In the genomic region with DNA sequence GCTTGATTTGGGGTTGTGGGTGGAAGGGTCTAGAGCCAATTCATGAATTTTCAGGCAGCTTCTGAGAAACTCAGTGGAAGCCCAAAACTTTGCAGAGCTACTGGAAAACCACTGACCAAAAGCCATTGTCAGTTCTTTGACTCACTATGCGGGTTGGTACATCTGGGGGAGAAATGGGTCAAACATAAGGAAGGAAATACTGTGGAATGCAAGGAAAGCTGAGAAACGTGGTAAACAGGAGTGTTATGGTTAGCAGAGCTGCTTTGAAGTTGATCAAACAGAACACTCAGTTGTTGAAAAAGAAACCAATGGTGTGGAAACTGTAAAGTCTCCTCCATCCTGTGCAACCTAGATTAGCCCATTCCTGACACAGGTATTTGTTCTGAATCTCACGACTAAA, we compare ENCODE assay signal across 27 cellular contexts. TPM values are rescaled to one million over a fixed set of nuclear protein-coding genes. Genes with fewer than 3 reads are reported as not detected.
DNase-seq lines count a peak whose midpoint lies in the region; ATAC-seq, FAIRE-seq and TF ChIP-seq lines count a peak whose summit lies in the region.
"Had no signal": no experiment of that assay in that cellular context is flagged by ENCODE, and none has a peak within 500 bp of the region (broad histone marks: within the 10 kb centered on the region; RNA-seq: fewer than 3 reads in every experiment).

No MANE protein-coding gene starts in this region.

- peak overlapping the region; percentile 48; the same call in 1 of the 2 replicates for H3K27ac ChIP-seq in Panc1 (ENCODE audit: low read length)
- H3K27ac ChIP-seq: brain microvascular endothelial cell, epithelial cell of prostate, pancreas, right atrium auricular region, SJSA1, suprapubic skin had no signal

- H3K9me3 ChIP-seq in Panc1 (ENCODE audit: control insufficient read depth, insufficient read depth, low read depth, low read length), result no peaks in the 10 kb centered on the region
- H3K9me3 ChIP-seq: pancreas, right atrium auricular region, SJSA1, spleen, suprapubic skin had no signal

- H3K27ac Mint-ChIP-seq in T-cell, result peak overlapping the region in 1 of 2 donors; percentile 44
- H3K27ac Mint-ChIP-seq: activated naive CD8-positive, alpha-beta T cell treated with anti-CD3 and anti-CD28 coated beads, Interleukin-2, amount 50 U/mL, for 24 hours; activated T-cell treated with anti-CD3 and anti-CD28 coated beads, Interleukin-2, amount 50 U/mL, for 24 hours had no signal

- DNase-seq in GM12892 (ENCODE audit: insufficient read length) (no peak), Panc1 (ENCODE audit: low read depth, low spot score) (no peak), astrocyte of the spinal cord (ENCODE audit: low read depth, low spot score) (peak; percentile 54), left lobe of liver (ENCODE audit: low spot score) (no peak), T-cell (no peak), superior temporal gyrus (ENCODE audit: extremely low spot score) (no peak), NCI-H82 (lab: John Stamatoyannopoulos, UW) (no peak)
- no peak for DNase-seq in activated effector memory CD4-positive, alpha-beta T cell treated with Interleukin-2 at 50 U/mL for 16 hours
- DNase-seq: activated naive CD8-positive, alpha-beta T cell treated with anti-CD3 and anti-CD28 coated beads, Interleukin-2, amount 50 U/mL, for 24 hours; activated T-cell treated with anti-CD3 and anti-CD28 coated beads, Interleukin-2, amount 50 U/mL, for 24 hours; brain microvascular endothelial cell; head of caudate nucleus; kidney; NCI-H1092 treated with DMSO at 0.1 percent for 48 hours; NCI-H2029; NCI-H2227 treated with DMSO at 0.1 percent for 48 hours; NCI-H69; pancreas; spleen; stimulated activated CD4-positive, alpha-beta T cell treated with anti-CD3 and anti-CD28 coated beads, Interleukin-2, amount 100 ng/mL, for 48 hours had no signal

- CTCF ChIA-PET in Panc1 (lab: Charles Lee), result no interaction called here
- CTCF ChIA-PET in T-cell (lab: Charles Lee), result interaction anchor here (0.5 to 0.6 kb wide), 3 partner anchors 86 to 646 kb away, joined by 4 to 7 read pairs (median 4); no protein-coding TSS in a partner anchor

- in situ Hi-C loops in Panc1 (cut with HindIII; ENCODE audit: low pct_unique_long_range_greater_than_20kb, low sequenced_read_pairs), result no loop called here
- in situ Hi-C loops in astrocyte of the spinal cord (cut with HindIII; ENCODE audit: low sequenced_read_pairs), result no loop called here

- H3K36me3 ChIP-seq in Panc1 (ENCODE audit: control insufficient read depth, insufficient read depth, low read length), result no peaks in the 10 kb centered on the region
- H3K36me3 ChIP-seq: brain microvascular endothelial cell, pancreas, right atrium auricular region, SJSA1, spleen, suprapubic skin had no signal

- intact Hi-C loops in Panc1 (cut with micrococcal nuclease; ENCODE audit: unreplicated experiment), result no loop called here

- no peaks in the 10 kb centered on the region for H3K27me3 ChIP-seq in Panc1 (ENCODE audit: control insufficient read depth, insufficient read depth, low read length)
- H3K27me3 ChIP-seq: brain microvascular endothelial cell, pancreas, right atrium auricular region, suprapubic skin had no signal

- peaks cover 23 to 25% of the 10 kb centered on the region in 2 donors for H3K27me3 Mint-ChIP-seq in T-cell

- no peak overlapping the region for H3K4me3 ChIP-seq in Panc1 (ENCODE audit: low read depth in 2 of 2, low read length in 2 of 2)
- H3K4me3 ChIP-seq in astrocyte of the spinal cord (ENCODE audit: low read depth, low read length), result no peak overlapping the region
- H3K4me3 ChIP-seq: GM12878, pancreas, right atrium auricular region, SJSA1, spleen, suprapubic skin had no signal

- TF ChIP-seq CTCF in Panc1 (IDR thresholded peaks at IDR 0.05), result no peak
- TF ChIP-seq CTCF in astrocyte of the spinal cord (IDR thresholded peaks at IDR 0.05; ENCODE audit: low read depth, low read length), result no peak

- no peak overlapping the region for H3K4me3 Mint-ChIP-seq in T-cell
- H3K4me3 Mint-ChIP-seq: activated naive CD8-positive, alpha-beta T cell treated with anti-CD3 and anti-CD28 coated beads, Interleukin-2, amount 50 U/mL, for 24 hours; activated T-cell treated with anti-CD3 and anti-CD28 coated beads, Interleukin-2, amount 50 U/mL, for 24 hours; CD14-positive monocyte had no signal

- peaks cover 7 to 12% (median 9%) of the 10 kb centered on the region in 3 donors for H3K4me1 Mint-ChIP-seq in T-cell

- no peaks in the 10 kb centered on the region for H3K9me3 Mint-ChIP-seq in T-cell
- H3K9me3 Mint-ChIP-seq: activated naive CD8-positive, alpha-beta T cell treated with anti-CD3 and anti-CD28 coated beads, Interleukin-2, amount 50 U/mL, for 24 hours; activated T-cell treated with anti-CD3 and anti-CD28 coated beads, Interleukin-2, amount 50 U/mL, for 24 hours; CD14-positive monocyte had no signal

- FAIRE-seq in GM12892 (lab: Jason Lieb, UNC), result peak; percentile 77
- FAIRE-seq: GM12878, kidney, pancreas had no signal

- no peak for TF ChIP-seq POLR2A in GM12892 (IDR thresholded peaks at IDR 0.05; ENCODE audit: low read depth, low read length)

- BruUV-seq in Panc1 (replicated peaks; lab: Mats Ljungman, UMichigan), result no TSS peak

- ATAC-seq in Panc1 (no peak), left lobe of liver (peak; percentile 8), T-cell (replicated peaks in 1 of 4) (no peak)
- ATAC-seq: activated naive CD8-positive, alpha-beta T cell treated with anti-CD3 and anti-CD28 coated beads, Interleukin-2, amount 50 U/mL, for 24 hours; GM12878; HCT116; pancreas had no signal

- POLR2A ChIA-PET in Panc1 (lab: Charles Lee) (no interaction called here), T-cell (lab: Charles Lee) (no interaction called here)

- H3K36me3 Mint-ChIP-seq in T-cell, result no peaks in the 10 kb centered on the region
- H3K36me3 Mint-ChIP-seq: CD14-positive monocyte had no signal

- H3K4me1 ChIP-seq in Panc1 (ENCODE audit: control insufficient read depth, insufficient read depth, low read length), result peaks cover 8% of the 10 kb centered on the region
- H3K4me1 ChIP-seq: pancreas, SJSA1 had no signal

RNA-seq across cellular contexts. Expression of gene ABTB2, which starts 6.3 kb away (rescaled TPM):
- polyA plus RNA-seq in GM12892 (2012; ENCODE audit: missing spikeins), result 1.5 TPM
- total RNA-seq in Panc1 (2021; ENCODE audit: unreplicated experiment) (22.7 TPM), left lobe of liver (11.4 TPM), T-cell (under 1 TPM; 0.50 to 0.93 (median 0.82) TPM)
- 24.9 TPM for polyA plus RNA-seq in Panc1 (2012; ENCODE audit: insufficient read length)
